In the genomic region with DNA sequence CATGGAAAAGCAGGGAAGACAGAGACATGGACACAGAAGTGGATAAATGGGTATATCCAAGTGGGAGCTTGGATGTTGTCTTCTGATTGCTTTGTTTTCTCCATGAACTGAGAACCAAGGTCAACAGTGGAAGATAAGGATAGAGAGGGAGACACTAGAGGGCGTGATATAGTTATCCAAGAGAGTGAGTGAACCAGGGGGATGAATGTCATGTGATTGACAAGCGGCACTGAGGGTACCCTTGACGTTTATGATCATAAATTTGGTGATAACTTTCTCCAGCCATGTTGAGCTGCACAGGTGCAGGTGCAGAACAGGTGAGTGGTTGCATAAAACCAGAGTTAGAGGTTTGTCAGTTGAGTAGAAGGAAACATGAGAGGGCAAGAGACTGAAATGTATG, we compare ENCODE assay signal across 13 cellular contexts. TPM values are rescaled to one million over a fixed set of nuclear protein-coding genes. Genes with fewer than 3 reads are reported as not detected.
DNase-seq lines count a peak whose midpoint lies in the region; ATAC-seq and TF ChIP-seq lines count a peak whose summit lies in the region.
"Had no signal": no experiment of that assay in that cellular context is flagged by ENCODE, and none has a peak within 500 bp of the region (broad histone marks: within the 10 kb centered on the region; RNA-seq: fewer than 3 reads in every experiment).

No MANE protein-coding gene starts in this region.

- intact Hi-C loops in activated CD4-positive, alpha-beta memory T cell treated with anti-CD3 and anti-CD28 coated beads for 36 hours (cut with micrococcal nuclease), result loop anchor here (2.0 kb wide), 2 partner anchors 30 to 40 kb away; no protein-coding TSS in a partner anchor
- intact Hi-C loops in posterior cingulate gyrus (cut with DNase I), result no loop called here

- H3K4me3 Mint-ChIP-seq in activated CD4-positive, alpha-beta memory T cell treated with anti-CD3 and anti-CD28 coated beads for 36 hours, result no peak overlapping the region
- H3K4me3 Mint-ChIP-seq: activated B cell treated with CpG ODN at 0.5 μM for 24 hours had no signal

- H3K27me3 Mint-ChIP-seq in activated CD4-positive, alpha-beta memory T cell treated with anti-CD3 and anti-CD28 coated beads for 36 hours, result peaks cover 2% of the 10 kb centered on the region

- H3K9me3 Mint-ChIP-seq in activated CD4-positive, alpha-beta memory T cell treated with anti-CD3 and anti-CD28 coated beads for 36 hours, result no peaks in the 10 kb centered on the region

- no peak overlapping the region for H3K4me3 ChIP-seq in AG10803 (ENCODE audit: low read length)
- no peak overlapping the region for H3K4me3 ChIP-seq in GM12864 (ENCODE audit: low read depth, low read length)
- H3K4me3 ChIP-seq in fibroblast of mammary gland (ENCODE audit: control insufficient read depth, low read depth, low read length), result no peak overlapping the region
- H3K4me3 ChIP-seq: heart right ventricle, pancreas had no signal

- CTCF ChIA-PET in activated CD4-positive, alpha-beta memory T cell treated with anti-CD3 and anti-CD28 coated beads for 36 hours (lab: Charles Lee), result interaction anchor here (0.6 to 4.2 kb wide), 13 partner anchors 9 to 557 kb away, joined by 3 to 39 read pairs (median 4); no protein-coding TSS in a partner anchor

- DNase-seq in AG10803 (ENCODE audit: low read depth) (no peak), GM12864 (ENCODE audit: low read depth) (no peak), NCI-H82 (lab: John Stamatoyannopoulos, UW) (peak; percentile 55), fibroblast of mammary gland (ENCODE audit: low read depth) (peak; percentile 14), GOT3 (lab: John Stamatoyannopoulos, UW) (no peak), posterior cingulate gyrus (no peak)
- no peak for DNase-seq in activated CD4-positive, alpha-beta memory T cell treated with anti-CD3 and anti-CD28 coated beads for 36 hours
- DNase-seq: activated B cell treated with CpG ODN at 0.5 μM for 24 hours, anterior cingulate cortex, heart right ventricle, NCI-H1694 treated with DMSO at 0.1 percent for 48 hours, pancreas had no signal

- TF ChIP-seq CTCF in AG10803 (conservative IDR thresholded peaks at IDR 0.05; ENCODE audit: low read length) (peak; percentile 40), GM12864 (IDR thresholded peaks at IDR 0.05; ENCODE audit: low read depth, low read length, missing control alignments) (peak; percentile 46), fibroblast of mammary gland (conservative IDR thresholded peaks at IDR 0.05; ENCODE audit: control insufficient read depth, insufficient read depth, low read depth, low read length) (peak; percentile 26)

- no peak for ATAC-seq in HG03520 (IDR thresholded peaks at IDR 0.05; ENCODE audit: unreplicated experiment)
- ATAC-seq: heart right ventricle had no signal

- no peak overlapping the region for H3K27ac Mint-ChIP-seq in activated CD4-positive, alpha-beta memory T cell treated with anti-CD3 and anti-CD28 coated beads for 36 hours
- H3K27ac Mint-ChIP-seq: activated B cell treated with CpG ODN at 0.5 μM for 24 hours had no signal

- no peaks in the 10 kb centered on the region for H3K36me3 Mint-ChIP-seq in activated CD4-positive, alpha-beta memory T cell treated with anti-CD3 and anti-CD28 coated beads for 36 hours

- POLR2A ChIA-PET in activated CD4-positive, alpha-beta memory T cell treated with anti-CD3 and anti-CD28 coated beads for 36 hours (lab: Charles Lee), result interaction anchor here (1.0 kb wide), 1 partner anchor 29 kb away, joined by 3 read pairs; no protein-coding TSS in a partner anchor

- no peaks in the 10 kb centered on the region for H3K4me1 Mint-ChIP-seq in activated CD4-positive, alpha-beta memory T cell treated with anti-CD3 and anti-CD28 coated beads for 36 hours (ENCODE audit: low read depth)
- H3K4me1 Mint-ChIP-seq: activated B cell treated with CpG ODN at 0.5 μM for 24 hours had no signal

RNA-seq across cellular contexts. Expression of a gene that starts 20.7 kb away (rescaled TPM):
- total RNA-seq in activated CD4-positive, alpha-beta memory T cell treated with anti-CD3 and anti-CD28 coated beads for 36 hours, result 1 to 10 TPM; 5.9 to 6.6 TPM

RNA-seq across cellular contexts. Expression of a gene that starts 49.3 kb away (rescaled TPM):
- total RNA-seq in activated CD4-positive, alpha-beta memory T cell treated with anti-CD3 and anti-CD28 coated beads for 36 hours, result 10 to 100 TPM; 95.6 to 99.1 TPM

Comparison
In these comparisons a context has a peak if more than half of its experiments do, and no peak if none do; other contexts are left out.
1. DNase-seq: peak in NCI-H82 (single experiment) and fibroblast of mammary gland (single experiment); none in AG10803 (single experiment), GM12864 (single experiment), GOT3 (single experiment), activated CD4-positive, alpha-beta memory T cell treated with anti-CD3 and anti-CD28 coated beads for 36 hours (single experiment) and posterior cingulate gyrus (0 of 10).
2. Peak in every context shown above with its lines, with median percentiles within 50 percentile points of each other: CTCF ChIP-seq.